8 cellular contexts compared by ENCODE assay signal in the genomic region with DNA sequence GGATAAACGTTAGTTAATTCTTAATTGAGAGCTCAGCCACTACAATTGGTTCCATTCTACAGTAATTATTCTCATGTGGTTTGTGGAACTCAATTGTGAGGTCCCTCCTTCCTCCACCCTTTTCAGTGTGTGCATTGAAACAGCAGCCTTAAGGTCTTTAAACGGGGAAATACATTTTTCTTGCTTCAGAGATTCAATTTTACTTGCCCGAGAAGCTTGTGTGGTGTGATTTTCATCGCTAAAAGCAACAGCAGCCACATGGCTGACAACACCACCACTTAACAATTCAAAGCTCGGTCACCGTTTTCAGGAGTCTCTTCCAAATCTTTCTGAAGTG. TPM values are rescaled to one million over a fixed set of nuclear protein-coding genes. Genes with fewer than 3 reads are reported as not detected.
DNase-seq lines count a peak whose midpoint lies in the region; ATAC-seq and TF ChIP-seq lines count a peak whose summit lies in the region.

No MANE protein-coding gene starts in this region.

- no TSS peak for BruUV-seq in HCT116 (replicated peaks; lab: Mats Ljungman, UMichigan)

- no peak for TF ChIP-seq CTCF in HCT116 (IDR thresholded peaks at IDR 0.05 in 2 of 3, conservative IDR thresholded peaks at IDR 0.05 in 1 of 3; ENCODE audit: borderline replicate concordance in 1 of 3, insufficient read depth in 1 of 3, low read depth in 2 of 3, low read length in 2 of 3)
- no peak for TF ChIP-seq CTCF in fibroblast of lung (conservative IDR thresholded peaks at IDR 0.05 in 1 of 2, IDR thresholded peaks at IDR 0.05 in 1 of 2; ENCODE audit: low read depth in 1 of 2, low read length in 2 of 2)

- TF ChIP-seq RAD21 in HCT116 (IDR thresholded peaks at IDR 0.05; ENCODE audit: low read depth): no peak

- ATAC-seq in HCT116: no peak

- no peaks in the 10 kb centered on the region for H3K27me3 ChIP-seq in HCT116 (ENCODE audit: insufficient read depth, low read length)
- no peaks in the 10 kb centered on the region for H3K27me3 ChIP-seq in fibroblast of lung (ENCODE audit: control insufficient read depth, insufficient read depth, low read length)

- H3K4me2 ChIP-seq in HCT116 (ENCODE audit: low read length) (peak overlapping the region; percentile 79), fibroblast of lung (ENCODE audit: extremely low read depth, insufficient read depth, low read length) (peak overlapping the region; percentile 70)

- H3K27ac ChIP-seq in HCT116 (ENCODE audit: low read depth, low read length) (peak overlapping the region; percentile 83), fibroblast of lung (ENCODE audit: insufficient read depth, low read length) (peak overlapping the region; percentile 89)

- intact Hi-C loops in HCT116 (cut with micrococcal nuclease): no loop called here

- H2AFZ ChIP-seq in HCT116 (ENCODE audit: low read depth, low read length, poor library complexity, severe bottlenecking) (no peak overlapping the region), fibroblast of lung (ENCODE audit: low read length) (peak overlapping the region; percentile 44)

- RAD21 ChIA-PET in HCT116 (lab: Charles Lee; ENCODE audit: low non-redundant PET in 1 of 2, low total read pairs in 2 of 2, uncharacterized antibody in 2 of 2, unreplicated experiment in 2 of 2): no interaction called here

- H3K9me3 ChIP-seq in HCT116 (ENCODE audit: control insufficient read depth in 1 of 2, insufficient read depth in 1 of 2, low read depth in 1 of 2, low read length in 2 of 2): no peaks in the 10 kb centered on the region
- H3K9me3 ChIP-seq in fibroblast of lung (ENCODE audit: control insufficient read depth, insufficient read depth, low read depth, low read length): no peaks in the 10 kb centered on the region

- H3K4me3 ChIP-seq in HCT116 (replicated peaks in 1 of 2; ENCODE audit: low read depth in 1 of 2, low read length in 2 of 2) (peak overlapping the region; percentile 61 to 86), fibroblast of lung (replicated peaks in 1 of 4; ENCODE audit: control extremely low read depth in 1 of 4, insufficient read depth in 1 of 4, low read depth in 3 of 4, low read length in 4 of 4) (peak overlapping the region; percentile 58 to 93 (median 84)), skeletal muscle cell (ENCODE audit: low read depth, low read length) (peak overlapping the region; percentile 82)

- TF ChIP-seq POLR2A in HCT116 (IDR thresholded peaks at IDR 0.05; ENCODE audit: borderline replicate concordance, extremely low read depth, insufficient read depth, insufficient read length): no peak

- H3K9ac ChIP-seq in HCT116 (ENCODE audit: low read length): peak overlapping the region; percentile 71
- H3K9ac ChIP-seq in fibroblast of lung (ENCODE audit: insufficient read depth, low read length): peak overlapping the region; percentile 79

- H3K79me2 ChIP-seq in HCT116 (ENCODE audit: insufficient read depth, low read length) (peaks cover 39% of the 10 kb centered on the region), fibroblast of lung (ENCODE audit: control insufficient read depth, insufficient read depth, low read length) (peaks cover 39% of the 10 kb centered on the region)

- CTCF ChIA-PET in HCT116 (lab: Charles Lee): no interaction called here

- DNase-seq in DMS79 treated with DMSO at 0.1 percent for 48 hours (lab: John Stamatoyannopoulos, UW): peak; percentile 19
- DNase-seq in DMS79 (lab: John Stamatoyannopoulos, UW): no peak
- no peak for DNase-seq in HCT116 (ENCODE audit: low read depth, low spot score)
- peak; percentile 4 for DNase-seq in RPMI8226
- DNase-seq in fibroblast of lung (ENCODE audit: low read depth in 2 of 2): no peak
- no peak for DNase-seq in skeletal muscle cell (ENCODE audit: low read depth)
- DNase-seq in NCI-H2196 treated with DMSO at 0.1 percent for 48 hours (lab: John Stamatoyannopoulos, UW; ENCODE audit: unreplicated experiment): no peak
- no peak for DNase-seq in stimulated activated CD8-positive, alpha-beta memory T cell treated with anti-CD3 and anti-CD28 coated beads, Interleukin-4, amount 100 ng/mL, for 48 hours

- H3K4me1 ChIP-seq in HCT116 (ENCODE audit: control insufficient read depth in 1 of 2, insufficient read depth in 2 of 2, low read length in 2 of 2): peaks cover 5 to 22% of the 10 kb centered on the region in 2 experiments
- H3K4me1 ChIP-seq in fibroblast of lung (ENCODE audit: control insufficient read depth, extremely low read depth, insufficient read depth, low read length): peaks cover 6% of the 10 kb centered on the region

- POLR2A ChIA-PET in HCT116 (lab: Charles Lee): interaction anchor here (1.1 to 1.5 kb wide), 5 partner anchors 13 to 111 kb away, joined by 3 to 6 read pairs (median 3); no protein-coding TSS in a partner anchor

- H3K9me2 ChIP-seq in HCT116 (ENCODE audit: insufficient read depth): no peaks in the 10 kb centered on the region

- H4K20me1 ChIP-seq in HCT116 (ENCODE audit: insufficient read depth): no peaks in the 10 kb centered on the region
- H4K20me1 ChIP-seq in fibroblast of lung (ENCODE audit: control insufficient read depth, extremely low read depth, insufficient read depth, low read length): no peaks in the 10 kb centered on the region

- H3K36me3 ChIP-seq in HCT116 (ENCODE audit: control insufficient read depth in 1 of 2, insufficient read depth in 2 of 2, low read length in 2 of 2) (no peaks in the 10 kb centered on the region), fibroblast of lung (ENCODE audit: control insufficient read depth, insufficient read depth, low read length) (no peaks in the 10 kb centered on the region)

TF ChIP-seq in HCT116, 20 proteins besides CTCF, POLR2A, EP300 and RAD21 (continues in another document):
- TF ChIP-seq EZH2phosphoT487 (IDR thresholded peaks at IDR 0.05; ENCODE audit: borderline replicate concordance): no peak
- no peak; the same call in 1 of the 2 replicates for TF ChIP-seq SRF (IDR thresholded peaks at IDR 0.05; ENCODE audit: low read depth)
- no peak for TF ChIP-seq EGR1 (IDR thresholded peaks at IDR 0.05; ENCODE audit: low read depth)
- TF ChIP-seq, protein P1, sequence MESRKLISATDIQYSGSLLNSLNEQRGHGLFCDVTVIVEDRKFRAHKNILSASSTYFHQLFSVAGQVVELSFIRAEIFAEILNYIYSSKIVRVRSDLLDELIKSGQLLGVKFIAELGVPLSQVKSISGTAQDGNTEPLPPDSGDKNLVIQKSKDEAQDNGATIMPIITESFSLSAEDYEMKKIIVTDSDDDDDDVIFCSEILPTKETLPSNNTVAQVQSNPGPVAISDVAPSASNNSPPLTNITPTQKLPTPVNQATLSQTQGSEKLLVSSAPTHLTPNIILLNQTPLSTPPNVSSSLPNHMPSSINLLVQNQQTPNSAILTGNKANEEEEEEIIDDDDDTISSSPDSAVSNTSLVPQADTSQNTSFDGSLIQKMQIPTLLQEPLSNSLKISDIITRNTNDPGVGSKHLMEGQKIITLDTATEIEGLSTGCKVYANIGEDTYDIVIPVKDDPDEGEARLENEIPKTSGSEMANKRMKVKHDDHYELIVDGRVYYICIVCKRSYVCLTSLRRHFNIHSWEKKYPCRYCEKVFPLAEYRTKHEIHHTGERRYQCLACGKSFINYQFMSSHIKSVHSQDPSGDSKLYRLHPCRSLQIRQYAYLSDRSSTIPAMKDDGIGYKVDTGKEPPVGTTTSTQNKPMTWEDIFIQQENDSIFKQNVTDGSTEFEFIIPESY (IDR thresholded peaks at IDR 0.05; ENCODE audit: extremely low read depth, insufficient replicate concordance, low read length): no peak
- TF ChIP-seq, protein P2, sequence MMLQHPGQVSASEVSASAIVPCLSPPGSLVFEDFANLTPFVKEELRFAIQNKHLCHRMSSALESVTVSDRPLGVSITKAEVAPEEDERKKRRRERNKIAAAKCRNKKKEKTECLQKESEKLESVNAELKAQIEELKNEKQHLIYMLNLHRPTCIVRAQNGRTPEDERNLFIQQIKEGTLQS (IDR thresholded peaks at IDR 0.05): no peak
- TF ChIP-seq, protein P3, sequence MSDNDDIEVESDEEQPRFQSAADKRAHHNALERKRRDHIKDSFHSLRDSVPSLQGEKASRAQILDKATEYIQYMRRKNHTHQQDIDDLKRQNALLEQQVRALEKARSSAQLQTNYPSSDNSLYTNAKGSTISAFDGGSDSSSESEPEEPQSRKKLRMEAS (IDR thresholded peaks at IDR 0.05): peak; percentile 71; the same call in 1 of the 2 replicates
- TF ChIP-seq CBX3 (IDR thresholded peaks at IDR 0.05; ENCODE audit: low read depth): 0 out of 2 replicates have a peak, but pooled peaks have one; percentile 24
- TF ChIP-seq EZH2 (IDR thresholded peaks at IDR 0.05): no peak
- TF ChIP-seq SIN3A (IDR thresholded peaks at IDR 0.05; ENCODE audit: low read depth): no peak
- TF ChIP-seq, protein P4, sequence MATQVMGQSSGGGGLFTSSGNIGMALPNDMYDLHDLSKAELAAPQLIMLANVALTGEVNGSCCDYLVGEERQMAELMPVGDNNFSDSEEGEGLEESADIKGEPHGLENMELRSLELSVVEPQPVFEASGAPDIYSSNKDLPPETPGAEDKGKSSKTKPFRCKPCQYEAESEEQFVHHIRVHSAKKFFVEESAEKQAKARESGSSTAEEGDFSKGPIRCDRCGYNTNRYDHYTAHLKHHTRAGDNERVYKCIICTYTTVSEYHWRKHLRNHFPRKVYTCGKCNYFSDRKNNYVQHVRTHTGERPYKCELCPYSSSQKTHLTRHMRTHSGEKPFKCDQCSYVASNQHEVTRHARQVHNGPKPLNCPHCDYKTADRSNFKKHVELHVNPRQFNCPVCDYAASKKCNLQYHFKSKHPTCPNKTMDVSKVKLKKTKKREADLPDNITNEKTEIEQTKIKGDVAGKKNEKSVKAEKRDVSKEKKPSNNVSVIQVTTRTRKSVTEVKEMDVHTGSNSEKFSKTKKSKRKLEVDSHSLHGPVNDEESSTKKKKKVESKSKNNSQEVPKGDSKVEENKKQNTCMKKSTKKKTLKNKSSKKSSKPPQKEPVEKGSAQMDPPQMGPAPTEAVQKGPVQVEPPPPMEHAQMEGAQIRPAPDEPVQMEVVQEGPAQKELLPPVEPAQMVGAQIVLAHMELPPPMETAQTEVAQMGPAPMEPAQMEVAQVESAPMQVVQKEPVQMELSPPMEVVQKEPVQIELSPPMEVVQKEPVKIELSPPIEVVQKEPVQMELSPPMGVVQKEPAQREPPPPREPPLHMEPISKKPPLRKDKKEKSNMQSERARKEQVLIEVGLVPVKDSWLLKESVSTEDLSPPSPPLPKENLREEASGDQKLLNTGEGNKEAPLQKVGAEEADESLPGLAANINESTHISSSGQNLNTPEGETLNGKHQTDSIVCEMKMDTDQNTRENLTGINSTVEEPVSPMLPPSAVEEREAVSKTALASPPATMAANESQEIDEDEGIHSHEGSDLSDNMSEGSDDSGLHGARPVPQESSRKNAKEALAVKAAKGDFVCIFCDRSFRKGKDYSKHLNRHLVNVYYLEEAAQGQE (IDR thresholded peaks at IDR 0.05; ENCODE audit: low read depth): no peak
- no peak for TF ChIP-seq ZFX (IDR thresholded peaks at IDR 0.05)
- no peak for TF ChIP-seq ZNF274 (IDR thresholded peaks at IDR 0.05; ENCODE audit: low read depth, low read length)

RNA-seq across cellular contexts. Expression of a gene that starts 0.7 kb away (rescaled TPM):
- total RNA-seq in HCT116 (2021; ENCODE audit: unreplicated experiment): 102 TPM
- 33.8 and 36.6 TPM in 2 replicates for polyA plus RNA-seq in HCT116 (2012)
- 51.4 and 93.0 TPM in 2 replicates for total RNA-seq in fibroblast of lung
- 46.8 and 65.1 TPM in 2 replicates for polyA plus RNA-seq in fibroblast of lung
- polyA plus RNA-seq in fibroblast of lung (2012): 26.7 and 40.5 TPM in 2 replicates
- 29.9 and 58.7 TPM in 2 replicates for polyA minus RNA-seq in fibroblast of lung (ENCODE audit: low replicate concordance)

Comparison
In these comparisons a context has a peak if more than half of its experiments do, and no peak if none do; other contexts are left out.
1. DNase-seq: peak in DMS79 treated with DMSO at 0.1 percent for 48 hours (single experiment) and RPMI8226 (single experiment); none in DMS79 (single experiment), HCT116 (single experiment), fibroblast of lung (0 of 2), skeletal muscle cell (single experiment), NCI-H2196 treated with DMSO at 0.1 percent for 48 hours (single experiment) and stimulated activated CD8-positive, alpha-beta memory T cell treated with anti-CD3 and anti-CD28 coated beads, Interleukin-4, amount 100 ng/mL, for 48 hours (single experiment).
2. Peak in every context shown above with its lines, with median percentiles within 50 percentile points of each other: H3K4me3 ChIP-seq.